ENCODE assay signal across 8 cellular contexts in genomic region chr1:154998818-154999650, GRCh38. TPM values are rescaled to one million over a fixed set of nuclear protein-coding genes. Genes with fewer than 3 reads are reported as not detected.
DNase-seq lines count a peak whose midpoint lies in the region; ATAC-seq and TF ChIP-seq lines count a peak whose summit lies in the region.

No MANE protein-coding gene starts in this region.

- intact Hi-C loops in CD4-positive, alpha-beta T cell (cut with DNase I, micrococcal nuclease): loop anchor here in 1 of 2 experiments (1.0 to 2.0 kb wide), 3 partner anchors 18 to 37 kb away; no protein-coding TSS in a partner anchor

- peaks cover 10% of the 10 kb centered on the region for H3K36me3 Mint-ChIP-seq in CD4-positive, alpha-beta T cell (ENCODE audit: low read depth)

- peaks cover 14% of the 10 kb centered on the region for H3K79me2 ChIP-seq in osteoblast (ENCODE audit: insufficient read depth, low read length)

- no peaks in the 10 kb centered on the region for H3K27me3 Mint-ChIP-seq in CD4-positive, alpha-beta T cell

- H3K4me3 Mint-ChIP-seq in CD4-positive, alpha-beta T cell: peak overlapping the region; percentile 92

- peak overlapping the region; percentile 96 for H3K27ac ChIP-seq in CD4-positive, alpha-beta T cell (ENCODE audit: low read depth, low read length)
- no peak overlapping the region for H3K27ac ChIP-seq in osteoblast (ENCODE audit: low read depth, low read length)
- no peak overlapping the region for H3K27ac ChIP-seq in urinary bladder (ENCODE audit: low read depth)

- POLR2A ChIA-PET in CD4-positive, alpha-beta T cell (lab: Charles Lee): interaction anchor here (0.6 to 10.2 kb wide), 11 partner anchors 11 to 64 kb away, joined by 3 to 189 read pairs (median 7); partner anchors contain the start of genes CKS1B, FLAD1, PBXIP1 and PMVK

- peak; percentile 86 for TF ChIP-seq CTCF in CD4-positive, alpha-beta T cell (IDR thresholded peaks at IDR 0.05)
- TF ChIP-seq CTCF in osteoblast (IDR thresholded peaks at IDR 0.05; ENCODE audit: extremely low read depth, low read depth, low read length): peak; percentile 87

- CTCF ChIA-PET in CD4-positive, alpha-beta T cell (lab: Charles Lee): interaction anchor here (0.6 to 13.2 kb wide), 25 partner anchors 9 to 174 kb away, joined by 3 to 159 read pairs (median 5); partner anchors contain the start of genes ADAM15, CKS1B, FLAD1 and KRTCAP2

- no peak for ATAC-seq in CD4-positive, alpha-beta T cell (ENCODE audit: poor library complexity)
- ATAC-seq in HG03432 (IDR thresholded peaks at IDR 0.05; ENCODE audit: unreplicated experiment) (peak; percentile 14), HG03469 (IDR thresholded peaks at IDR 0.05; ENCODE audit: unreplicated experiment) (no peak)

- peak overlapping the region; percentile 90 for H3K27ac Mint-ChIP-seq in CD4-positive, alpha-beta T cell

- peak in 9 of 10 experiments; percentile 46 to 74 (median 63) for DNase-seq in CD4-positive, alpha-beta T cell
- DNase-seq in RKO (ENCODE audit: low spot score): peak; percentile 91
- peak; percentile 34 for DNase-seq in activated gamma-delta T cell (lab: John Stamatoyannopoulos, UW)
- DNase-seq in foreskin melanocyte: peak; percentile 66
- DNase-seq in osteoblast (ENCODE audit: insufficient read length, low spot score, missing footprints): peak; percentile 94

- peaks cover 16% of the 10 kb centered on the region for H3K4me1 ChIP-seq in osteoblast (ENCODE audit: insufficient read depth, low read length)
- H3K4me1 ChIP-seq in urinary bladder (ENCODE audit: insufficient read depth): no peaks in the 10 kb centered on the region

- H3K4me3 ChIP-seq in osteoblast (ENCODE audit: insufficient read depth, low read length) (peak overlapping the region; percentile 67), urinary bladder (ENCODE audit: low read depth, low read length) (peak overlapping the region; percentile 29)

- no peaks in the 10 kb centered on the region for H3K9me3 ChIP-seq in CD4-positive, alpha-beta T cell (ENCODE audit: control insufficient read depth, low read length)
- H3K9me3 ChIP-seq in osteoblast (ENCODE audit: low read depth, low read length): no peaks in the 10 kb centered on the region

- H2AFZ ChIP-seq in osteoblast (ENCODE audit: low read length): peak overlapping the region; percentile 85

- H3K36me3 ChIP-seq in osteoblast (ENCODE audit: insufficient read depth, low read length): no peaks in the 10 kb centered on the region
- H3K36me3 ChIP-seq in urinary bladder (ENCODE audit: insufficient read depth): no peaks in the 10 kb centered on the region

- whole genome bisulfite sequencing in urinary bladder: 8% methylated on average over 50 of the region's 50 CpGs

- H4K20me1 ChIP-seq in osteoblast (ENCODE audit: insufficient read depth, low read length): no peaks in the 10 kb centered on the region

- H3K27me3 ChIP-seq in CD4-positive, alpha-beta T cell (ENCODE audit: control insufficient read depth, insufficient read depth, low read length): no peaks in the 10 kb centered on the region
- no peaks in the 10 kb centered on the region for H3K27me3 ChIP-seq in osteoblast (ENCODE audit: insufficient read depth, low read length)

- no peaks in the 10 kb centered on the region for H3K9me3 Mint-ChIP-seq in CD4-positive, alpha-beta T cell

- peak overlapping the region; percentile 87 for H3K4me2 ChIP-seq in osteoblast (ENCODE audit: insufficient read depth, low read length)

- H3K4me1 Mint-ChIP-seq in CD4-positive, alpha-beta T cell (ENCODE audit: low read depth): peaks cover 52% of the 10 kb centered on the region

RNA-seq across cellular contexts. Expression of gene ZBTB7B, which starts 3.6 kb away (rescaled TPM):
- 10 to 100 TPM; 22.8 to 25.1 TPM for total RNA-seq in CD4-positive, alpha-beta T cell
- 18.6 and 23.5 TPM in 2 replicates for total RNA-seq in osteoblast
- 14.7 TPM for total RNA-seq in urinary bladder
- polyA plus RNA-seq in urinary bladder: 52.0 TPM

RNA-seq across cellular contexts. Expression of gene LENEP, which starts 5.6 kb away (rescaled TPM):
- not detected for total RNA-seq in CD4-positive, alpha-beta T cell
- total RNA-seq in osteoblast (0.88 TPM in 1 of 2 replicates, not detected in the other), urinary bladder (not detected)
- not detected for polyA plus RNA-seq in urinary bladder

RNA-seq across cellular contexts. Expression of gene FLAD1, which starts 15.9 kb away (rescaled TPM):
- total RNA-seq in CD4-positive, alpha-beta T cell: 10 to 100 TPM; 16.7 to 19.4 TPM
- total RNA-seq in osteoblast (17.1 and 20.6 TPM in 2 replicates), urinary bladder (10.5 TPM)
- polyA plus RNA-seq in urinary bladder: 27.9 TPM

RNA-seq across cellular contexts. Expression of gene CKS1B, which starts 24.6 kb away (rescaled TPM):
- total RNA-seq in CD4-positive, alpha-beta T cell: 1 to 10 TPM; 1.4 to 3.9 TPM
- total RNA-seq in osteoblast (23.2 and 23.3 TPM in 2 replicates), urinary bladder (38.4 TPM)
- 54.9 TPM for polyA plus RNA-seq in urinary bladder

RNA-seq across cellular contexts. Expression of gene SHC1, which starts 28.5 kb away (rescaled TPM):
- 10 to 100 TPM; 59.9 to 60.0 TPM for total RNA-seq in CD4-positive, alpha-beta T cell
- total RNA-seq in osteoblast (230 and 239 TPM in 2 replicates), urinary bladder (61.2 TPM)
- 110 TPM for polyA plus RNA-seq in urinary bladder

Comparison
In these comparisons a context has a peak if more than half of its experiments do, and no peak if none do; other contexts are left out.
1. DNase-seq: peak in every context shown above with its lines; median percentile 94 in osteoblast; 91 in RKO; 66 in foreskin melanocyte; 63 in CD4-positive, alpha-beta T cell; 34 in activated gamma-delta T cell.